Comparison of ENCODE assay signal across 12 cellular contexts in the genomic region with DNA sequence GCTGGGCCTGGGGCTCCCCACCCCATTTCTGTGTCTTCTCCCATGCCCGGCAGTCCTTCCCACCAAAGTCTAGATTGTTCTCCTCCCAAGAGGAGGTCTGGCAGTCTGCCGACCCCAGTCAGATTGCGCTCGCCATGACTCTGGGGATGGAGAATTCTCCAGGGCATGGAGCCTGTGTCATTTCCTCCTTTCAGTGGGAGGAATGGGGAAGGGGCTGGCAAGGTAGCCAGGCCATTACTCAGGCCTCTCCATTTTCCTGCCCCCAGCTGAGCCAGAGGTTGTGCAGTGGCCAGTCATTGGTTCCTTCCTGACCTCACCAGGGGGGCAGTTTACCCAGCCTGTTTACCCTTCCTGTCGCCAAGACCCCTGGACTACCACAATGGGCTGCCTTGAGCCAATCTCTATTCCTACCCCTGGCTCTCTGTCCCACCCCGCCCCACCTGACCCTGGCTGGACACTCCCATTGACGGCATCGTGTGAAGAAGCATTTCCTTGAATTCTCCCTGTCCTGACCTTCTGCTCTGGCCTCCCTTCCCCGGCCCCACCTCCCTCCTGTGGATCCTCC. TPM values are rescaled to one million over a fixed set of nuclear protein-coding genes. Genes with fewer than 3 reads are reported as not detected.
DNase-seq lines count a peak whose midpoint lies in the region; ATAC-seq and TF ChIP-seq lines count a peak whose summit lies in the region.
"Had no signal": no experiment of that assay in that cellular context is flagged by ENCODE, and none has a peak within 500 bp of the region (broad histone marks: within the 10 kb centered on the region; RNA-seq: fewer than 3 reads in every experiment).

No MANE protein-coding gene starts in this region.

- in situ Hi-C loops in ACHN (cut with HindIII; ENCODE audit: low pct_ligation_motif_present, low pct_unique_long_range_greater_than_20kb, low sequenced_read_pairs), result no loop called here

- POLR2A ChIA-PET in activated CD4-positive, alpha-beta memory T cell treated with anti-CD3 and anti-CD28 coated beads for 36 hours (lab: Charles Lee), result no interaction called here

- no peak for ATAC-seq in GM18873 (IDR thresholded peaks at IDR 0.05; ENCODE audit: low FRiP score, unreplicated experiment)

- intact Hi-C loops in activated CD4-positive, alpha-beta memory T cell treated with anti-CD3 and anti-CD28 coated beads for 36 hours (cut with micrococcal nuclease), result no loop called here

- H3K4me3 ChIP-seq in SJSA1, result peak overlapping the region; percentile 33

- peaks cover 14% of the 10 kb centered on the region for H3K27me3 Mint-ChIP-seq in neural crest cell (ENCODE audit: low read depth)
- peaks cover 10% of the 10 kb centered on the region for H3K27me3 Mint-ChIP-seq in activated CD4-positive, alpha-beta memory T cell treated with anti-CD3 and anti-CD28 coated beads for 36 hours
- H3K27me3 Mint-ChIP-seq: IgD-negative memory B cell had no signal

- peak overlapping the region; percentile 35 for H3K27ac Mint-ChIP-seq in neural crest cell (ENCODE audit: unreplicated experiment)
- no peak overlapping the region for H3K27ac Mint-ChIP-seq in activated CD4-positive, alpha-beta memory T cell treated with anti-CD3 and anti-CD28 coated beads for 36 hours
- H3K27ac Mint-ChIP-seq: B cell; IgD-negative memory B cell; T-helper 2 cell treated with Interferon-gamma antibody and Interleukin-4, amounts not matched to agents 5 μg/mL and 100 μg/mL, for 36 hours had no signal

- H3K4me3 Mint-ChIP-seq in neural crest cell, result no peak overlapping the region
- no peak overlapping the region for H3K4me3 Mint-ChIP-seq in activated CD4-positive, alpha-beta memory T cell treated with anti-CD3 and anti-CD28 coated beads for 36 hours
- H3K4me3 Mint-ChIP-seq: B cell; IgD-negative memory B cell; T-helper 2 cell treated with Interferon-gamma antibody and Interleukin-4, amounts not matched to agents 5 μg/mL and 100 μg/mL, for 36 hours had no signal

- H3K27ac ChIP-seq in SJSA1, result peak overlapping the region; percentile 80

- no peaks in the 10 kb centered on the region for H3K36me3 Mint-ChIP-seq in neural crest cell (ENCODE audit: low read depth)
- H3K36me3 Mint-ChIP-seq in activated CD4-positive, alpha-beta memory T cell treated with anti-CD3 and anti-CD28 coated beads for 36 hours, result no peaks in the 10 kb centered on the region

- H3K36me3 ChIP-seq in SJSA1, result 0 out of 2 replicates have a peak, but pooled peaks cover 6% of the 10 kb centered on the region

- H3K27me3 ChIP-seq in SJSA1 (replicated peaks), result no peaks in the 10 kb centered on the region

- TF ChIP-seq CTCF in neural crest cell (conservative IDR thresholded peaks at IDR 0.05), result no peak

- H3K9me3 Mint-ChIP-seq in neural crest cell, result no peaks in the 10 kb centered on the region
- H3K9me3 Mint-ChIP-seq in activated CD4-positive, alpha-beta memory T cell treated with anti-CD3 and anti-CD28 coated beads for 36 hours, result no peaks in the 10 kb centered on the region
- H3K9me3 Mint-ChIP-seq: IgD-negative memory B cell; T-helper 2 cell treated with Interferon-gamma antibody and Interleukin-4, amounts not matched to agents 5 μg/mL and 100 μg/mL, for 36 hours had no signal

- peaks cover 5% of the 10 kb centered on the region for H3K4me1 Mint-ChIP-seq in neural crest cell
- no peaks in the 10 kb centered on the region for H3K4me1 Mint-ChIP-seq in activated CD4-positive, alpha-beta memory T cell treated with anti-CD3 and anti-CD28 coated beads for 36 hours (ENCODE audit: low read depth)

- H3K4me1 ChIP-seq in SJSA1 (replicated peaks), result peaks cover 96% of the 10 kb centered on the region

- H3K9me3 ChIP-seq in SJSA1 (replicated peaks), result no peaks in the 10 kb centered on the region

- CTCF ChIA-PET in activated CD4-positive, alpha-beta memory T cell treated with anti-CD3 and anti-CD28 coated beads for 36 hours (lab: Charles Lee), result no interaction called here

- DNase-seq in ACHN, result peak; percentile 63
- DNase-seq in SJSA1 (ENCODE audit: low read depth in 1 of 2, low spot score in 2 of 2), result peak in 1 of 2 experiments; percentile 74
- DNase-seq in fibroblast of peridontal ligament (ENCODE audit: extremely low read depth), result peak; percentile 62
- DNase-seq in neural crest cell (ENCODE audit: low read depth, low spot score), result no peak
- no peak for DNase-seq in COLO668 (lab: John Stamatoyannopoulos, UW; ENCODE audit: unreplicated experiment)
- no peak for DNase-seq in activated CD4-positive, alpha-beta memory T cell treated with anti-CD3 and anti-CD28 coated beads for 36 hours
- no peak for DNase-seq in NCI-H2029 treated with DMSO at 0.1 percent for 48 hours (lab: John Stamatoyannopoulos, UW)
- DNase-seq: central memory CD4-positive, alpha-beta T cell had no signal

RNA-seq across cellular contexts. Expression of a gene that starts 0.6 kb away (rescaled TPM):
- 3.7 and 6.5 TPM in 2 replicates for total RNA-seq in SJSA1 (2014; rRNA removed; shearing (Covaris generic))
- 1.5 TPM in 2 replicates for total RNA-seq in neural crest cell
- total RNA-seq in activated CD4-positive, alpha-beta memory T cell treated with anti-CD3 and anti-CD28 coated beads for 36 hours, result under 1 TPM; 0.10 to 0.14 TPM

RNA-seq across cellular contexts. Expression of a gene that starts 20.0 kb away (rescaled TPM):
- total RNA-seq in SJSA1 (2014; rRNA removed; shearing (Covaris generic)), result 0.82 TPM in 1 of 2 replicates, not detected in the other
- total RNA-seq in neural crest cell, result 2.6 and 3.2 TPM in 2 replicates
- under 1 TPM; 0.07 to 0.21 TPM for total RNA-seq in activated CD4-positive, alpha-beta memory T cell treated with anti-CD3 and anti-CD28 coated beads for 36 hours
- total RNA-seq: B cell had no signal

RNA-seq across cellular contexts. Expression of a gene that starts 59.8 kb away (rescaled TPM):
- 47.0 and 74.8 TPM in 2 replicates for total RNA-seq in SJSA1 (2014; rRNA removed; shearing (Covaris generic))
- total RNA-seq in neural crest cell, result 64.6 and 65.2 TPM in 2 replicates
- 10 to 100 TPM; 59.6 to 66.4 TPM for total RNA-seq in activated CD4-positive, alpha-beta memory T cell treated with anti-CD3 and anti-CD28 coated beads for 36 hours

Comparison
In these comparisons a context has a peak if more than half of its experiments do, and no peak if none do; other contexts are left out.
1. DNase-seq: peak in ACHN (single experiment) and fibroblast of peridontal ligament (single experiment); none in neural crest cell (single experiment), COLO668 (single experiment), activated CD4-positive, alpha-beta memory T cell treated with anti-CD3 and anti-CD28 coated beads for 36 hours (single experiment) and NCI-H2029 treated with DMSO at 0.1 percent for 48 hours (single experiment).